Comparison of ENCODE assay signal across 21 cellular contexts in genomic region chr7:41238851-41239331, GRCh38.
DNase-seq lines count a peak whose midpoint lies in the region; ATAC-seq lines count a peak whose summit lies in the region.
"Had no signal": no experiment of that assay in that cellular context is flagged by ENCODE, and none has a peak within 500 bp of the region (broad histone marks: within the 10 kb centered on the region; RNA-seq: fewer than 3 reads in every experiment).

No MANE protein-coding gene starts in this region.

- DNase-seq in EH (ENCODE audit: low read depth) (peak; percentile 88), NCI-H226 (peak; percentile 19), dermis blood vessel endothelial cell (peak; percentile 36), lung microvascular endothelial cell (ENCODE audit: low read depth in 2 of 2) (peak; percentile 9 to 68), anterior cingulate cortex (lab: John Stamatoyannopoulos, UW) (no peak), T1000 (lab: John Stamatoyannopoulos, UW) (no peak)
- DNase-seq in activated T-cell treated with anti-CD3 and anti-CD28 coated beads, Interleukin-2, amount 50 U/mL, for 1 hour, result no peak
- DNase-seq: activated naive CD8-positive, alpha-beta T cell treated with anti-CD3 and anti-CD28 coated beads for 36 hours; activated T-cell treated with anti-CD3 and anti-CD28 coated beads, Interleukin-2, amount 50 U/mL, for 4 hours; C1 segment of cervical spinal cord; caudate nucleus; DMS79 treated with DMSO at 0.1 percent for 48 hours; immature natural killer cell; midbrain; NCI-H1105 treated with DMSO at 0.1 percent for 48 hours; NCI-H2227 treated with DMSO at 0.1 percent for 48 hours; right cardiac atrium; SJCRH30; stimulated activated CD4-positive, alpha-beta T cell treated with anti-CD3 and anti-CD28 coated beads, Interleukin-4, amount 100 ng/mL, for 1 hour; testis had no signal

- ATAC-seq in GM18520 (IDR thresholded peaks at IDR 0.05; ENCODE audit: unreplicated experiment), result no peak
- ATAC-seq: activated T-cell treated with anti-CD3 and anti-CD28 coated beads, Interleukin-2, amount 50 U/mL, for 4 hours; right cardiac atrium had no signal

Comparison
In these comparisons a context has a peak if more than half of its experiments do, and no peak if none do; other contexts are left out.
1. DNase-seq: peak in EH (single experiment), NCI-H226 (single experiment), dermis blood vessel endothelial cell (single experiment) and lung microvascular endothelial cell (2 of 2); none in anterior cingulate cortex (0 of 58), activated T-cell treated with anti-CD3 and anti-CD28 coated beads, Interleukin-2, amount 50 U/mL, for 1 hour (single experiment) and T1000 (single experiment).